In the genomic region with DNA sequence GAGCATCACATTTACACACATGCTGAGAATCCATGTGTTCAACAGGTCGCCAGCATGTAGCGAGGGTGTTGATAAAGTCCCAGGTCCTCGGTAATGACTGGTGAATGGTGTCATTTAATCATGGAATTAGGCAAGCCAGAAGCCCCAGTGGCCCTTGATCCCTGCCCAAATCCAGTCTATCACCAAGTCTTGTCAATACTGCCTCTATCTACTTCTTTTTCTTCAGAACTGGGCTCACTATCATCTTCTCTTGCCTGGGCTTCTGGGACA, we compare ENCODE assay signal across 21 cellular contexts.
"Had no signal": no experiment of that assay in that cellular context is flagged by ENCODE, and none has a peak within 500 bp of the region (broad histone marks: within the 10 kb centered on the region; RNA-seq: fewer than 3 reads in every experiment).

No MANE protein-coding gene starts in this region.

- H2AFZ ChIP-seq: parathyroid adenoma had no signal

- H3K79me2 ChIP-seq: parathyroid adenoma had no signal

- H3K4me3 ChIP-seq: dorsolateral prefrontal cortex, lower lobe of right lung, transverse colon, upper lobe of right lung, vagina had no signal

- FAIRE-seq: colon, frontal cortex, keratinocyte had no signal

- H3K27ac ChIP-seq: dorsolateral prefrontal cortex, lower lobe of right lung, neutrophil, parathyroid adenoma, transverse colon, upper lobe of right lung, vagina had no signal

- H3K27me3 Mint-ChIP-seq: memory B cell; progenitor cell of endocrine pancreas; stimulated activated memory B cell treated with anti-CD40 and anti-IgM and Interleukin-4, amounts not matched to agents 10 μg/mL and 1 μg/mL and 100 μg/mL, for 72 hours had no signal

- H3K27me3 ChIP-seq: dorsolateral prefrontal cortex, transverse colon, upper lobe of right lung, vagina had no signal

- H3K36me3 ChIP-seq: lower lobe of right lung, neutrophil, thoracic aorta, transverse colon, upper lobe of right lung, vagina had no signal

- H3K4me1 ChIP-seq: lower lobe of right lung, parathyroid adenoma had no signal

- DNase-seq: dorsolateral prefrontal cortex; effector CD4-positive, alpha-beta T cell; hypothalamus; left ventricle myocardium superior; lower lobe of right lung; natural killer cell; stimulated activated CD4-positive, alpha-beta T cell treated with anti-CD3 and anti-CD28 coated beads, Interleukin-4, amount 100 ng/mL, for 4 hours; stimulated activated naive CD8-positive, alpha-beta T cell treated with anti-CD3 and anti-CD28 coated beads, Interleukin-15, Interleukin-2, amounts not matched to agents 100 U/mL and 50 U/mL, for 24 hours; transverse colon; upper lobe of right lung had no signal

- H3K9me3 ChIP-seq: lower lobe of right lung, neutrophil, thoracic aorta, transverse colon, upper lobe of right lung, vagina had no signal

- H3K9me3 Mint-ChIP-seq: memory B cell; natural killer cell; stimulated activated memory B cell treated with anti-CD40 and anti-IgM and Interleukin-4, amounts not matched to agents 10 μg/mL and 1 μg/mL and 100 μg/mL, for 72 hours had no signal

- H3K9ac ChIP-seq: parathyroid adenoma had no signal

- H3K27ac Mint-ChIP-seq: memory B cell; natural killer cell; progenitor cell of endocrine pancreas; stimulated activated memory B cell treated with anti-CD40 and anti-IgM and Interleukin-4, amounts not matched to agents 10 μg/mL and 1 μg/mL and 100 μg/mL, for 72 hours had no signal

- ATAC-seq: left ventricle myocardium superior; lower lobe of right lung; natural killer cell; sciatic nerve; stimulated activated memory B cell treated with anti-CD40 and anti-IgM and Interleukin-4, amounts not matched to agents 10 μg/mL and 1 μg/mL and 100 μg/mL, for 72 hours; stimulated activated naive CD8-positive, alpha-beta T cell treated with anti-CD3 and anti-CD28 coated beads, Interleukin-15, Interleukin-2, amounts not matched to agents 100 U/mL and 50 U/mL, for 24 hours; upper lobe of right lung had no signal

- H3K36me3 Mint-ChIP-seq: memory B cell; natural killer cell; stimulated activated memory B cell treated with anti-CD40 and anti-IgM and Interleukin-4, amounts not matched to agents 10 μg/mL and 1 μg/mL and 100 μg/mL, for 72 hours had no signal

- H3K4me3 Mint-ChIP-seq: memory B cell; natural killer cell; stimulated activated memory B cell treated with anti-CD40 and anti-IgM and Interleukin-4, amounts not matched to agents 10 μg/mL and 1 μg/mL and 100 μg/mL, for 72 hours had no signal
